In the genomic region with DNA sequence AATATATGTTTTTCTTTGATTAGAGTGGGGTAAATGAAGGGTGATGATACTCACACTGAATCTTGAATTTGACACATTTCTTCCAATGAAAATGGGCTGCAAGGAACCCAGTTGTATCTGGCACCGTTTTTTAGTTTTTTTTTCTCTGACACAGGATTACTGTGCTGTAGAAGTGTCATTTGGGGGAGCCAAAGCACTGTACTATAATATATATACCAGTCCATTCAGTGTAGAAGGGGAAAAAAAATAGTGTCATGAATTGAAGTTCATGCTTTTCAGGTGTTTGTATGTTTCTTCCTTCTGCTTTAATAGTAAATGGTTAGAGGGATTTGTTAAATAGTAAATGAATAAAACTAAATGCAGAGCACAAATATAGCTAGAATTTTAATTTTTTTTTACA, we compare ENCODE assay signal across 7 cellular contexts. TPM values are rescaled to one million over a fixed set of nuclear protein-coding genes. Genes with fewer than 3 reads are reported as not detected.
DNase-seq lines count a peak whose midpoint lies in the region; ATAC-seq, FAIRE-seq and TF ChIP-seq lines count a peak whose summit lies in the region.
"Not testable (repeated sequence)": the region's sequence is repeated elsewhere in the genome, so short reads cannot be mapped to it uniquely, and the experiment has no call there.

No MANE protein-coding gene starts in this region.

- not testable (repeated sequence) for H3K27me3 Mint-ChIP-seq in chondrocyte (ENCODE audit: low read depth); osteocyte (ENCODE audit: unreplicated experiment)

- RAD21 ChIA-PET in HCT116 (lab: Charles Lee; ENCODE audit: low non-redundant PET in 1 of 2, low total read pairs in 2 of 2, uncharacterized antibody in 2 of 2, unreplicated experiment in 2 of 2), result not testable (repeated sequence)

- intact Hi-C loops in HCT116 (cut with micrococcal nuclease), result not testable (repeated sequence)

- not testable (repeated sequence) for TF ChIP-seq POLR2A in HCT116 (IDR thresholded peaks at IDR 0.05; ENCODE audit: borderline replicate concordance, extremely low read depth, insufficient read depth, insufficient read length)

- H3K27ac ChIP-seq in HCT116 (ENCODE audit: low read depth, low read length), result not testable (repeated sequence)

- not testable (repeated sequence) for H3K4me1 Mint-ChIP-seq in chondrocyte (ENCODE audit: low read depth)
- peaks cover 17% of the 10 kb centered on the region for H3K4me1 Mint-ChIP-seq in osteocyte (ENCODE audit: unreplicated experiment)

- peak; percentile 15; the same call in 1 of the 2 replicates for TF ChIP-seq RAD21 in HCT116 (IDR thresholded peaks at IDR 0.05; ENCODE audit: low read depth)

- not testable (repeated sequence) for FAIRE-seq in D721Med (lab: Jason Lieb, UNC)

- H3K9ac ChIP-seq in HCT116 (ENCODE audit: low read length), result not testable (repeated sequence)

- not testable (repeated sequence) for H3K9me3 Mint-ChIP-seq in chondrocyte (ENCODE audit: low read depth); osteocyte (ENCODE audit: unreplicated experiment)

- CTCF ChIA-PET in HCT116 (lab: Charles Lee), result not testable (repeated sequence)

- ATAC-seq in HCT116, result not testable (repeated sequence)
- ATAC-seq in SK-N-SH treated with all-trans-retinoic acid at 6 μM for 48 hours, result peak; percentile 82

- not testable (repeated sequence) for H3K9me3 ChIP-seq in HCT116 (ENCODE audit: control insufficient read depth in 1 of 2, insufficient read depth in 1 of 2, low read depth in 1 of 2, low read length in 2 of 2)

- not testable (repeated sequence) for H4K20me1 ChIP-seq in HCT116 (ENCODE audit: insufficient read depth)

- TF ChIP-seq CTCF in D721Med (IDR thresholded peaks at IDR 0.05; ENCODE audit: insufficient read depth, missing control alignments) (peak; percentile 18), chondrocyte (IDR thresholded peaks at IDR 0.05) (peak; percentile 51), fibroblast of the aortic adventitia (IDR thresholded peaks at IDR 0.05; ENCODE audit: insufficient read depth, low read length) (peak; percentile 19), osteocyte (IDR thresholded peaks at IDR 0.05) (peak; percentile 32)
- not testable (repeated sequence) for TF ChIP-seq CTCF in HCT116 (IDR thresholded peaks at IDR 0.05 in 2 of 3, conservative IDR thresholded peaks at IDR 0.05 in 1 of 3; ENCODE audit: borderline replicate concordance in 1 of 3, insufficient read depth in 1 of 3, low read depth in 2 of 3, low read length in 2 of 3)

- not testable (repeated sequence) for H3K36me3 Mint-ChIP-seq in chondrocyte (ENCODE audit: low read depth); osteocyte (ENCODE audit: unreplicated experiment)

- not testable (repeated sequence) for H3K9me2 ChIP-seq in HCT116 (ENCODE audit: insufficient read depth)

- not testable (repeated sequence) for H2AFZ ChIP-seq in HCT116 (ENCODE audit: low read depth, low read length, poor library complexity, severe bottlenecking)

- not testable (repeated sequence) for H3K4me3 ChIP-seq in HCT116 (replicated peaks in 1 of 2; ENCODE audit: low read depth in 1 of 2, low read length in 2 of 2); fibroblast of the aortic adventitia (ENCODE audit: low read depth, low read length)

- H3K27ac Mint-ChIP-seq in chondrocyte (ENCODE audit: unreplicated experiment); osteocyte (ENCODE audit: unreplicated experiment): not testable (repeated sequence)

- DNase-seq in D721Med (ENCODE audit: insufficient read length, low spot score); HCT116 (ENCODE audit: low read depth, low spot score); chondrocyte (ENCODE audit: low spot score); osteocyte (ENCODE audit: extremely low spot score, unreplicated experiment): not testable (repeated sequence)
- DNase-seq in NCI-H2171 treated with DMSO at 0.1 percent for 48 hours (lab: John Stamatoyannopoulos, UW) (peak; percentile 9), fibroblast of the aortic adventitia (ENCODE audit: low read depth) (peak; percentile 56)

- not testable (repeated sequence) for H3K4me3 Mint-ChIP-seq in chondrocyte (ENCODE audit: unreplicated experiment); osteocyte (ENCODE audit: unreplicated experiment)

- POLR2A ChIA-PET in HCT116 (lab: Charles Lee), result not testable (repeated sequence)

- not testable (repeated sequence) for H3K4me1 ChIP-seq in HCT116 (ENCODE audit: control insufficient read depth in 1 of 2, insufficient read depth in 2 of 2, low read length in 2 of 2)

- H3K36me3 ChIP-seq in HCT116 (ENCODE audit: control insufficient read depth in 1 of 2, insufficient read depth in 2 of 2, low read length in 2 of 2), result not testable (repeated sequence)

- H3K79me2 ChIP-seq in HCT116 (ENCODE audit: insufficient read depth, low read length), result not testable (repeated sequence)

- H3K27me3 ChIP-seq in HCT116 (ENCODE audit: insufficient read depth, low read length), result not testable (repeated sequence)

- not testable (repeated sequence) for H3K4me2 ChIP-seq in HCT116 (ENCODE audit: low read length)

- BruUV-seq in HCT116 (replicated peaks; lab: Mats Ljungman, UMichigan), result not testable (repeated sequence)

RNA-seq across cellular contexts. Expression of gene PRIM2, which starts 35.2 kb away (rescaled TPM):
- total RNA-seq in HCT116 (2021; ENCODE audit: unreplicated experiment), result 44.0 TPM
- 12.0 and 18.2 TPM in 2 replicates for polyA plus RNA-seq in HCT116 (2012)
- 10.8 to 19.1 TPM (median 11.6 TPM) in 3 replicates for total RNA-seq in chondrocyte
- 16.4 and 80.2 TPM in 2 replicates for total RNA-seq in fibroblast of the aortic adventitia (ENCODE audit: low replicate concordance)
- total RNA-seq in osteocyte, result 10.4 and 11.9 TPM in 2 replicates
